In the genomic region with DNA sequence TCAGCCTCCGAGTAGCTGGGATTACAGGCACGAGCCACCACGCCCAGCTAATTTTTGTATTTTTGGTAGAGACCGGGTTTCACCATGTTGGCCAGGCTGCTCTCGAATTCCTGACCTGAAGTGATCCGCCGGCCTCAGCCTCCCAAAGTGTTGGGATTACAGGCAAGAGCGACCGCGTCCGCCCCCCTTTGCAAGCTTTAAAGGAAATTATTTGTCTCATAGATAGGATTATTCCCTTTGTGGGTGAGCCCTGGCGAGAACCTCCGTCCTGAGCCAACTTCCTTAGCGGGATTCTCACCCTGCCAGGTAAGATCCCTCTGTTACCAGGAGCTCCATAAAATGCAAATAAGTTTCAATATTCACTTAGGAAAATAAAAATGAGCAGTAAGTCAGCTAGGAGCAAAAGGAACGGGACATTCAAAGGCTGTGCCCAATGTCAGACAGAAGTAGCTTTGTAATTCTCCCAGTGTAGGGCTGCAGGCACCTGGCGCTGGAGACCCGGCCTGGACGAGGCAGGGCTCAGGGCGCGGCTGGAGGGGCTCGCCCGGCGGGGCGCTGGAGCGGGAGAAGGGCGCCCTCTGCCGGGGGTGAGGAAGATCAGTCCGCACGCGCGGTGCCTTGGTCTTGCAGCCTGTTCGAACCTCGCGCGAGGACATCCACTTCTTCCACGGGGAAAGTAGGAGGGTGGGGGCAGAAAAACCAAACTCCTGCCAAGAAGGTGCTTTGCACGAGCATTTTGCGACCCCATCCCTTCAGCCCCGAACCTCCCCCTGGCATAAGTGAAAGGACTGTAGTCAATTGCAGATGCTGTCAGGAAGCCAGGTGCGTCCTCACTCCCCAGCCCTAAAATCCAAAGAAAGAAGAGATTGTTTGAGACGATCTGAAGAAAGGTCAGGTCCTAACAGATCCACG, we compare ENCODE assay signal across 8 cellular contexts. TPM values are rescaled to one million over a fixed set of nuclear protein-coding genes. Genes with fewer than 3 reads are reported as not detected.
DNase-seq lines count a peak whose midpoint lies in the region; ATAC-seq and TF ChIP-seq lines count a peak whose summit lies in the region.

No MANE protein-coding gene starts in this region.

- no peaks in the 10 kb centered on the region for H3K36me3 ChIP-seq in mesenchymal stem cell (ENCODE audit: control insufficient read depth in 1 of 2, insufficient read depth in 2 of 2, low read depth in 1 of 2, low read length in 2 of 2)

- no peaks in the 10 kb centered on the region for H3K79me1 ChIP-seq in mesenchymal stem cell (replicated peaks; ENCODE audit: low read length, poor library complexity, severe bottlenecking)

- no peak overlapping the region for H3K4ac ChIP-seq in mesenchymal stem cell (ENCODE audit: low read depth in 1 of 2, low read length in 2 of 2)

- H4K91ac ChIP-seq in mesenchymal stem cell (ENCODE audit: low read length) = no peak overlapping the region

- H3K4me1 Mint-ChIP-seq in activated CD8-positive, alpha-beta T cell treated with anti-CD3 and anti-CD28 coated beads, Interleukin-2, amount 10 ng/mL, durations not matched to agents 7 days and 5 days (ENCODE audit: low read depth) = peaks cover 39% of the 10 kb centered on the region

- no peak overlapping the region for H2AFZ ChIP-seq in mesenchymal stem cell (ENCODE audit: low read depth, low read length)

- no peak overlapping the region for H2BK15ac ChIP-seq in mesenchymal stem cell (ENCODE audit: low read depth, poor library complexity, severe bottlenecking)

- H3K4me3 ChIP-seq in AG04450 (ENCODE audit: low read depth, low read length) (peak overlapping the region; percentile 66), mesenchymal stem cell (ENCODE audit: insufficient read depth in 1 of 2, low read depth in 1 of 2, low read length in 2 of 2) (peak overlapping the region in 1 of 2 experiments; percentile 90)

- ATAC-seq in HG03571 (IDR thresholded peaks at IDR 0.05; ENCODE audit: unreplicated experiment) = peak; percentile 52
- peak; percentile 86 for ATAC-seq in activated CD8-positive, alpha-beta T cell treated with anti-CD3 and anti-CD28 coated beads, Interleukin-2, amount 10 ng/mL, durations not matched to agents 7 days and 5 days

- H3K4me2 ChIP-seq in mesenchymal stem cell (ENCODE audit: low read length, poor library complexity, severe bottlenecking) = peak overlapping the region; percentile 97

- WGBS in mesenchymal stem cell = 50% methylated on average over 20 of the region's 42 CpGs

- H2BK5ac ChIP-seq in mesenchymal stem cell (ENCODE audit: low read depth, low read length, poor library complexity, severe bottlenecking) = no peak overlapping the region

- CTCF ChIA-PET in AG04450 (lab: Charles Lee) = interaction anchor here (0.6 to 7.5 kb wide), 151 partner anchors 7 to 1251 kb away, joined by 3 to 339 read pairs (median 4); partner anchors contain the start of gene SOCS2
- CTCF ChIA-PET in activated CD8-positive, alpha-beta T cell treated with anti-CD3 and anti-CD28 coated beads, Interleukin-2, amount 10 ng/mL, durations not matched to agents 7 days and 5 days (lab: Charles Lee) = interaction anchor here (0.6 to 7.8 kb wide), 171 partner anchors 11 to 1315 kb away, joined by 3 to 259 read pairs (median 4); partner anchors contain the start of genes CEP83, CRADD, EEA1 and MRPL42

- DNase-seq in AG04450 (ENCODE audit: low read depth, low spot score) (peak; percentile 34), GM19238 (ENCODE audit: insufficient read length, low spot score) (peak; percentile 63), NCI-H748 (lab: John Stamatoyannopoulos, UW; ENCODE audit: unreplicated experiment) (peak; percentile 79), mesenchymal stem cell (peak; percentile 62)
- DNase-seq in activated CD8-positive, alpha-beta T cell treated with anti-CD3 and anti-CD28 coated beads, Interleukin-2, amount 10 ng/mL, durations not matched to agents 7 days and 5 days = peak; percentile 83
- DNase-seq in effector CD8-positive, alpha-beta T cell (lab: John Stamatoyannopoulos, UW) = peak; percentile 63
- peak; percentile 67 to 77 (median 71) for DNase-seq in stimulated activated CD4-positive, alpha-beta T cell treated with anti-CD3 and anti-CD28 coated beads, TNF-alpha, amount 100 ng/mL, for 48 hours (ENCODE audit: low read depth in 3 of 3)

- no peak overlapping the region for H2AK5ac ChIP-seq in mesenchymal stem cell (ENCODE audit: low read length, severe bottlenecking)

- no peak overlapping the region for H3K14ac ChIP-seq in mesenchymal stem cell (ENCODE audit: low read length in 2 of 2)

- no peaks in the 10 kb centered on the region; the same call in 1 of the 2 replicates for H3K9me3 ChIP-seq in AG04450 (ENCODE audit: control insufficient read depth, insufficient read depth, low read length)
- no peaks in the 10 kb centered on the region for H3K9me3 ChIP-seq in mesenchymal stem cell (ENCODE audit: control insufficient read depth, low read length)

- peaks cover 12% of the 10 kb centered on the region for H3K4me1 ChIP-seq in mesenchymal stem cell (ENCODE audit: control insufficient read depth, insufficient read depth, low read depth, low read length)

- H4K8ac ChIP-seq in mesenchymal stem cell (ENCODE audit: low read length) = peak overlapping the region; percentile 36

- no peak overlapping the region for H3K23ac ChIP-seq in mesenchymal stem cell (ENCODE audit: low read length in 2 of 2)

- H2BK120ac ChIP-seq in mesenchymal stem cell (ENCODE audit: low read depth, low read length) = no peak overlapping the region

- H3K9ac ChIP-seq in mesenchymal stem cell (ENCODE audit: low read length) = peak overlapping the region; percentile 79

- H3K27me3 ChIP-seq in AG04450 (ENCODE audit: control insufficient read depth, insufficient read depth, low read length) = peaks cover 3% of the 10 kb centered on the region
- H3K27me3 ChIP-seq in mesenchymal stem cell (ENCODE audit: control insufficient read depth in 1 of 2, insufficient read depth in 1 of 2, low read length in 2 of 2) = peaks cover 0 to 16% of the 10 kb centered on the region in 2 experiments

- no peak overlapping the region for H3K18ac ChIP-seq in mesenchymal stem cell (ENCODE audit: low read depth in 1 of 2, low read length in 2 of 2)

- POLR2A ChIA-PET in AG04450 (lab: Yijun Ruan, JAX) = interaction anchor here (0.6 to 1.6 kb wide), 4 partner anchors 221 to 598 kb away, joined by 3 to 8 read pairs (median 6); no protein-coding TSS in a partner anchor
- POLR2A ChIA-PET in activated CD8-positive, alpha-beta T cell treated with anti-CD3 and anti-CD28 coated beads, Interleukin-2, amount 10 ng/mL, durations not matched to agents 7 days and 5 days (lab: Charles Lee) = interaction anchor here (0.6 to 1.8 kb wide), 12 partner anchors 10 to 715 kb away, joined by 3 to 8 read pairs (median 4); partner anchors contain the start of genes SOCS2 and UBE2N

- H2BK12ac ChIP-seq in mesenchymal stem cell (ENCODE audit: low read length in 2 of 2) = no peak overlapping the region

- H3K4me3 Mint-ChIP-seq in activated CD8-positive, alpha-beta T cell treated with anti-CD3 and anti-CD28 coated beads, Interleukin-2, amount 10 ng/mL, durations not matched to agents 7 days and 5 days = peak overlapping the region; percentile 79

- H3K36me3 Mint-ChIP-seq in activated CD8-positive, alpha-beta T cell treated with anti-CD3 and anti-CD28 coated beads, Interleukin-2, amount 10 ng/mL, durations not matched to agents 7 days and 5 days (ENCODE audit: low read depth) = no peaks in the 10 kb centered on the region

- peaks cover 10% of the 10 kb centered on the region for H3K27me3 Mint-ChIP-seq in activated CD8-positive, alpha-beta T cell treated with anti-CD3 and anti-CD28 coated beads, Interleukin-2, amount 10 ng/mL, durations not matched to agents 7 days and 5 days (ENCODE audit: low read depth)

- TF ChIP-seq CTCF in AG04450 (IDR thresholded peaks at IDR 0.05; ENCODE audit: low read depth, low read length) = peak; percentile 82

- peak overlapping the region; percentile 84 for H3K27ac Mint-ChIP-seq in activated CD8-positive, alpha-beta T cell treated with anti-CD3 and anti-CD28 coated beads, Interleukin-2, amount 10 ng/mL, durations not matched to agents 7 days and 5 days

- H3K27ac ChIP-seq in AG04450 (ENCODE audit: low read depth, low read length) = no peak overlapping the region
- H3K27ac ChIP-seq in mesenchymal stem cell (ENCODE audit: low read length, poor library complexity, severe bottlenecking) = no peak overlapping the region

- no peaks in the 10 kb centered on the region for H3K9me3 Mint-ChIP-seq in activated CD8-positive, alpha-beta T cell treated with anti-CD3 and anti-CD28 coated beads, Interleukin-2, amount 10 ng/mL, durations not matched to agents 7 days and 5 days (ENCODE audit: insufficient read depth)

RNA-seq across cellular contexts. Expression of gene PLXNC1, which starts 47.1 kb away (rescaled TPM):
- polyA plus RNA-seq in AG04450 (2011; rRNA removed) = 3.8 and 4.8 TPM in 2 replicates
- 4.0 and 5.8 TPM in 2 replicates for polyA minus RNA-seq in AG04450 (2011; rRNA and poly(A)+ RNA removed)
- total RNA-seq in activated CD8-positive, alpha-beta T cell treated with anti-CD3 and anti-CD28 coated beads, Interleukin-2, amount 10 ng/mL, durations not matched to agents 7 days and 5 days = 10 to 100 TPM; 43.8 to 45.6 TPM
- polyA plus RNA-seq in mesenchymal stem cell (2013, experiment 1 of 2) = 2.2 TPM
- polyA plus RNA-seq in mesenchymal stem cell (2013, experiment 2 of 2) = 2.3 TPM
